Comparison of ENCODE assay signal across 12 cellular contexts in the genomic region with DNA sequence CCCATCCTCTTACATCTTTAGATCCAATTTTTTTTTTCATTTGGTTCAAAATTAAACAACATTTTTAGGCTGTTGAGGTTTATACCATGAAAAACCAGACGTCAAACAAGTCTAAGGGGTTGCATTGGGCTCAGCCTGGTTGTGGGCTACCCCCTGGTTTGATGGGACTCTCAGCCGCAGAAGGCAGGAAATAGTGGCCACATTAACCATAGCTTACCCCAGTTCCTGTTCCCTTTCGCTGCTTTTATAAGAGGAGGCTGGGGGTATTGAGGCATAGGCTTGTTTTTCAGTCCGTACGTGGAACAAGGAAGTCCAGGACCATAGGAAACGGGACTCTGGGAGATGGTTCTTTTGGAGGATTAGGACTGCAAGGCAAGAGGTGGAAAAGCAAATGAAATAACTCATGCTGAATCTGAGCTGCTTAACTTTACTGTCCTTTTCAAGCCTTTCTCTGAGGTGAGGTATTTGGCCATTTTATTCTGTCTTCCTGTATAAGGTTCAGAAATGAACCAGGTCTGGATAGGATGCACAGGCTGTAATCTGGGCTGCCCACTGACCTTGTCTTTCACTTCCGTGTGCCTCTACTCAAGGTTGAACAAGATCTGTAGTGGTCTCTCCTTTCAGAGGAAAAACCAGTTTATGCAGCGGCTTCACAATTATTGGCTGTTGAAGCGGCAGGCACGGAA. TPM values are rescaled to one million over a fixed set of nuclear protein-coding genes. Genes with fewer than 3 reads are reported as not detected.
A peak's percentile ranks its signal among the peaks of the same experiment; 100 is the strongest.
DNase-seq lines count a peak whose midpoint lies in the region; ATAC-seq, FAIRE-seq and TF ChIP-seq lines count a peak whose summit lies in the region.
"Had no signal": no experiment of that assay in that cellular context is flagged by ENCODE, and none has a peak within 500 bp of the region (broad histone marks: within the 10 kb centered on the region; RNA-seq: fewer than 3 reads in every experiment).

No MANE protein-coding gene starts in this region.

- WGBS in GM12878 (ENCODE audit: insufficient coverage, insufficient replicate concordance, low lambda C conversion rate, missing lambda C conversion rate): 44% methylated on average over 10 of the region's 10 CpGs

- no peaks in the 10 kb centered on the region for H3F3A ChIP-seq in PC-3 (ENCODE audit: low read length, unreplicated experiment)

- in situ Hi-C loops in GM12878 (cut with MboI): no loop called here

- no peak for TF ChIP-seq EP300 in GM12878 (IDR thresholded peaks at IDR 0.05; ENCODE audit: borderline replicate concordance in 1 of 2, control insufficient read depth in 1 of 2, low read depth in 2 of 2, low read length in 2 of 2)

- no peaks in the 10 kb centered on the region for H3K27me3 Mint-ChIP-seq in stimulated activated naive CD8-positive, alpha-beta T cell treated with anti-CD3 and anti-CD28 coated beads, Interleukin-15, amount 100 ng/mL, for 72 hours
- H3K27me3 Mint-ChIP-seq in MCF 10A (ENCODE audit: insufficient read depth, unreplicated experiment): no peaks in the 10 kb centered on the region

- ATAC-seq in GM12878 (peak; percentile 91), HG02678 (IDR thresholded peaks at IDR 0.05; ENCODE audit: unreplicated experiment) (no peak), PC-3 (no peak)
- peak; percentile 99 for ATAC-seq in stimulated activated naive CD8-positive, alpha-beta T cell treated with anti-CD3 and anti-CD28 coated beads, Interleukin-15, amount 100 ng/mL, for 72 hours
- ATAC-seq: HCT116 had no signal

- intact Hi-C loops in GM12878 (cut with micrococcal nuclease; ENCODE audit: unreplicated experiment): no loop called here
- intact Hi-C loops in MCF 10A (cut with micrococcal nuclease): no loop called here
- intact Hi-C loops in PC-3 (cut with micrococcal nuclease): no loop called here

- H3K9me3 Mint-ChIP-seq in stimulated activated naive CD8-positive, alpha-beta T cell treated with anti-CD3 and anti-CD28 coated beads, Interleukin-15, amount 100 ng/mL, for 72 hours: no peaks in the 10 kb centered on the region
- H3K9me3 Mint-ChIP-seq in MCF 10A (ENCODE audit: unreplicated experiment): no peaks in the 10 kb centered on the region

- H3K36me3 Mint-ChIP-seq in MCF 10A (ENCODE audit: insufficient read depth, unreplicated experiment): peaks cover 41% of the 10 kb centered on the region

- H3K27me3 ChIP-seq in GM12878 (replicated peaks in 1 of 2; ENCODE audit: control insufficient read depth in 2 of 2, insufficient read depth in 2 of 2, low read length in 1 of 2) (no peaks in the 10 kb centered on the region), PC-3 (ENCODE audit: low read length) (no peaks in the 10 kb centered on the region)
- H3K27me3 ChIP-seq: dorsolateral prefrontal cortex had no signal

- peak; percentile 59 for DNase-seq in activated gamma-delta T cell treated with Interleukin-2 at 50 U/mL for 16 hours
- DNase-seq in activated gamma-delta T cell (lab: John Stamatoyannopoulos, UW): no peak
- DNase-seq in T-helper 22 cell (ENCODE audit: low read depth): peak; percentile 37
- DNase-seq in GM12878 (ENCODE audit: low read depth, low spot score): peak; percentile 27
- DNase-seq in stimulated activated naive CD8-positive, alpha-beta T cell treated with anti-CD3 and anti-CD28 coated beads, Interleukin-15, amount 100 ng/mL, for 72 hours: peak; percentile 54 to 71
- no peak for DNase-seq in MCF 10A (ENCODE audit: unreplicated experiment)
- no peak for DNase-seq in PC-3
- DNase-seq: dorsolateral prefrontal cortex, NCI-H82, nucleus accumbens had no signal

- H3K9me3 ChIP-seq in GM12878 (replicated peaks; ENCODE audit: control insufficient read depth, insufficient read depth, low read length) (no peaks in the 10 kb centered on the region; the same call in 2 of the 3 replicates), PC-3 (ENCODE audit: low read length) (no peaks in the 10 kb centered on the region)

- BruUV-seq in GM12878 (replicated peaks; lab: Mats Ljungman, UMichigan): no TSS peak
- BruUV-seq in MCF 10A (replicated peaks; lab: Mats Ljungman, UMichigan): no TSS peak
- no TSS peak for BruUV-seq in PC-3 (replicated peaks; lab: Mats Ljungman, UMichigan)

- H4K20me1 ChIP-seq in GM12878 (ENCODE audit: control insufficient read depth, insufficient read depth) (no peaks in the 10 kb centered on the region), PC-3 (ENCODE audit: low read length) (peaks cover 15% of the 10 kb centered on the region; the same call in 1 of the 2 replicates)

- peak overlapping the region; percentile 55 for H3K4me3 Mint-ChIP-seq in stimulated activated naive CD8-positive, alpha-beta T cell treated with anti-CD3 and anti-CD28 coated beads, Interleukin-15, amount 100 ng/mL, for 72 hours
- H3K4me3 Mint-ChIP-seq in MCF 10A (ENCODE audit: unreplicated experiment): no peak overlapping the region

- H3K36me3 ChIP-seq in GM12878 (ENCODE audit: control insufficient read depth in 2 of 2, insufficient read depth in 2 of 2, low read length in 1 of 2) (peaks cover 10 to 21% of the 10 kb centered on the region in 2 experiments), PC-3 (ENCODE audit: low read depth, low read length) (peaks cover 67% of the 10 kb centered on the region)

- H3K9ac ChIP-seq in GM12878 (ENCODE audit: control insufficient read depth, insufficient read depth, low read length) (no peak overlapping the region), PC-3 (ENCODE audit: low read length) (no peak overlapping the region)

- POLR2A ChIA-PET in GM12878 (lab: Charles Lee) (interaction anchor here (1.2 kb wide), 1 partner anchor 73 kb away, joined by 3 read pairs; no protein-coding TSS in a partner anchor), MCF 10A (lab: Yijun Ruan, JAX) (interaction anchor here (1.6 kb wide), 1 partner anchor 20 kb away, joined by 4 read pairs; no protein-coding TSS in a partner anchor), PC-3 (lab: Charles Lee; ENCODE audit: unreplicated experiment) (no interaction called here)

- peaks cover 12% of the 10 kb centered on the region for H3K4me1 ChIP-seq in GM12878 (ENCODE audit: control insufficient read depth, insufficient read depth, low read length)
- no peaks in the 10 kb centered on the region for H3K4me1 ChIP-seq in PC-3 (ENCODE audit: insufficient read depth, low read length)

- no peak overlapping the region for H2AFZ ChIP-seq in GM12878 (ENCODE audit: control insufficient read depth, low read depth, low read length)
- H2AFZ ChIP-seq in PC-3 (ENCODE audit: low read length): no peak overlapping the region

- H3K4me2 ChIP-seq in GM12878 (ENCODE audit: control insufficient read depth, insufficient read depth) (peak overlapping the region; percentile 46), PC-3 (ENCODE audit: low read length) (no peak overlapping the region)

- no peak for TF ChIP-seq POLR2A in GM12878 (IDR thresholded peaks at IDR 0.05; ENCODE audit: low read depth, low read length)

- no peaks in the 10 kb centered on the region for H3K9me2 ChIP-seq in PC-3 (replicated peaks; ENCODE audit: low read length)

- no peak for FAIRE-seq in GM12878 (lab: Jason Lieb, UNC)

- peaks cover 67% of the 10 kb centered on the region for H3K4me1 Mint-ChIP-seq in stimulated activated naive CD8-positive, alpha-beta T cell treated with anti-CD3 and anti-CD28 coated beads, Interleukin-15, amount 100 ng/mL, for 72 hours
- peaks cover 5% of the 10 kb centered on the region for H3K4me1 Mint-ChIP-seq in MCF 10A (ENCODE audit: insufficient read depth, unreplicated experiment)

- SMC1A ChIA-PET in GM12878 (lab: Charles Lee; ENCODE audit: uncharacterized antibody, unreplicated experiment): interaction anchor here (0.6 to 2.5 kb wide), 6 partner anchors 72 to 292 kb away, joined by 3 to 10 read pairs (median 4); no protein-coding TSS in a partner anchor

- CTCF ChIA-PET in GM12878 (lab: Yijun Ruan, JAX): interaction anchor here (0.9 to 2.2 kb wide), 6 partner anchors 9 to 176 kb away, joined by 3 to 5 read pairs (median 4); partner anchors contain the start of genes BNIP5 and MAPK14
- CTCF ChIA-PET in MCF 10A (lab: Yijun Ruan, JAX): no interaction called here
- CTCF ChIA-PET in PC-3 (lab: Charles Lee): no interaction called here

- no peak overlapping the region for H3K27ac ChIP-seq in GM12878 (ENCODE audit: control insufficient read depth, insufficient read depth)
- H3K27ac ChIP-seq in PC-3 (ENCODE audit: low read length): no peak overlapping the region

- H3K4me3 ChIP-seq in GM12878 (0 out of 2 replicates have a peak overlapping the region, but pooled peaks have one; percentile 6), PC-3 (ENCODE audit: low read length) (no peak overlapping the region)
- H3K4me3 ChIP-seq: dorsolateral prefrontal cortex had no signal

- no peak for TF ChIP-seq CTCF in GM12878 (IDR thresholded peaks at IDR 0.05 in 2 of 3, conservative IDR thresholded peaks at IDR 0.05 in 1 of 3; ENCODE audit: control insufficient read depth in 2 of 3, extremely low read depth in 1 of 3, insufficient read depth in 1 of 3, low read depth in 3 of 3, low read length in 3 of 3)
- TF ChIP-seq CTCF in MCF 10A (IDR thresholded peaks at IDR 0.05; ENCODE audit: unreplicated experiment): no peak
- no peak for TF ChIP-seq CTCF in PC-3 (conservative IDR thresholded peaks at IDR 0.05; ENCODE audit: low read depth, low read length)

- TF ChIP-seq RAD21 in GM12878 (IDR thresholded peaks at IDR 0.05; ENCODE audit: insufficient read depth, low read depth, low read length): no peak

- no peaks in the 10 kb centered on the region for H3K79me2 ChIP-seq in GM12878 (ENCODE audit: control insufficient read depth, insufficient read depth, low read length)
- peaks cover 49% of the 10 kb centered on the region for H3K79me2 ChIP-seq in PC-3 (ENCODE audit: low read length)

- RAD21 ChIA-PET in GM12878 (lab: Charles Lee; ENCODE audit: unreplicated experiment): interaction anchor here (0.8 to 1.7 kb wide), 7 partner anchors 9 to 376 kb away, joined by 3 to 6 read pairs (median 3); partner anchors contain the start of gene MAPK14

- H3K27ac Mint-ChIP-seq in stimulated activated naive CD8-positive, alpha-beta T cell treated with anti-CD3 and anti-CD28 coated beads, Interleukin-15, amount 100 ng/mL, for 72 hours: no peak overlapping the region
- no peak overlapping the region for H3K27ac Mint-ChIP-seq in MCF 10A (ENCODE audit: low read depth, unreplicated experiment)

RNA-seq across cellular contexts. Expression of gene BRPF3, which starts 7.7 kb away (rescaled TPM):
- 29.0 and 29.2 TPM in 2 replicates for total RNA-seq in GM12878 (2013; cell fraction: nucleolus; rRNA removed)
- 6.4 and 6.7 TPM in 2 replicates for total RNA-seq in GM12878 (2014; rRNA removed)
- total RNA-seq in GM12878 (2014; rRNA removed; fragmentation: Illumina TruSeq; extraction: Trizol): 6.3 and 7.2 TPM in 2 replicates
- total RNA-seq in GM12878 (2021): 12.8 and 14.3 TPM in 2 replicates
- polyA plus RNA-seq in GM12878 (2011; ENCODE audit: low read depth): 4.3 TPM
- 5.1 and 6.7 TPM in 2 replicates for polyA plus RNA-seq in GM12878 (2011; rRNA removed)
- 6.0 and 7.6 TPM in 2 replicates for polyA plus RNA-seq in GM12878 (2011; cell fraction: cytosol; rRNA removed)
- polyA plus RNA-seq in GM12878 (2011; cell fraction: nucleus; rRNA removed): 12.8 and 16.3 TPM in 2 replicates
- polyA plus RNA-seq in GM12878 (2012): 6.0 and 8.6 TPM in 2 replicates
- polyA plus RNA-seq in GM12878 (2014; fragmentation: Illumina TruSeq; extraction: Trizol): 11.0 and 16.1 TPM in 2 replicates
- polyA plus RNA-seq in GM12878 (2014; fragmentation: Nextera tagmentation; extraction: Ambion mirVana): 1 to 10 TPM; 2.3 to 2.8 TPM
- 10.5 and 14.8 TPM in 2 replicates for polyA plus RNA-seq in GM12878 (2014; rRNA removed)
- polyA plus RNA-seq in GM12878 (2016; fragmentation: Nextera tagmentation; extraction: Ambion mirVana): 1 to 10 TPM; 3.9 to 6.0 TPM
- polyA minus RNA-seq in GM12878 (2011; rRNA and poly(A)+ RNA removed): 8.3 and 10.2 TPM in 2 replicates
- polyA minus RNA-seq in GM12878 (2011; cell fraction: cytosol; rRNA and poly(A)+ RNA removed): 2.7 and 5.4 TPM in 2 replicates
- polyA minus RNA-seq in GM12878 (2011; cell fraction: nucleus; rRNA and poly(A)+ RNA removed): 15.0 and 21.1 TPM in 2 replicates
- 19.4 and 21.1 TPM in 2 replicates for total RNA-seq in MCF 10A (2022)
- total RNA-seq in PC-3 (2014; rRNA removed): 14.3 and 21.4 TPM in 2 replicates

Comparison
In these comparisons a context has a peak if more than half of its experiments do, and no peak if none do; other contexts are left out.
1. DNase-seq: peak in activated gamma-delta T cell treated with Interleukin-2 at 50 U/mL for 16 hours (single experiment), T-helper 22 cell (single experiment), GM12878 (single experiment) and stimulated activated naive CD8-positive, alpha-beta T cell treated with anti-CD3 and anti-CD28 coated beads, Interleukin-15, amount 100 ng/mL, for 72 hours (2 of 2); none in activated gamma-delta T cell (single experiment), MCF 10A (single experiment) and PC-3 (single experiment).
2. ATAC-seq: peak in GM12878 (single experiment) and stimulated activated naive CD8-positive, alpha-beta T cell treated with anti-CD3 and anti-CD28 coated beads, Interleukin-15, amount 100 ng/mL, for 72 hours (single experiment); none in HG02678 (single experiment) and PC-3 (single experiment).